ENCODE assay signal across 37 cellular contexts in genomic region chr14:25574949-25575348, GRCh38.
DNase-seq lines count a peak whose midpoint lies in the region; ATAC-seq, FAIRE-seq and TF ChIP-seq lines count a peak whose summit lies in the region.
"Had no signal": no experiment of that assay in that cellular context is flagged by ENCODE, and none has a peak within 500 bp of the region (broad histone marks: within the 10 kb centered on the region; RNA-seq: fewer than 3 reads in every experiment).

No MANE protein-coding gene starts in this region.

- no peaks in the 10 kb centered on the region for H3K27me3 Mint-ChIP-seq in GM23338 (ENCODE audit: insufficient read depth, low read depth, poor library complexity)
- H3K27me3 Mint-ChIP-seq: B cell; CD4-positive, alpha-beta memory T cell; CD4-positive, alpha-beta T cell; CD4-positive, CD25-positive, alpha-beta regulatory T cell; CD8-positive, alpha-beta memory T cell had no signal

- intact Hi-C loops in HepG2 (cut with micrococcal nuclease; ENCODE audit: unreplicated experiment) (no loop called here), right lobe of liver (cut with DNase I) (no loop called here), A673 (cut with micrococcal nuclease; ENCODE audit: unreplicated experiment) (no loop called here)

- ATAC-seq in HepG2 (no peak), right lobe of liver (no peak), GM23338 (no peak), HG03175 (IDR thresholded peaks at IDR 0.05; ENCODE audit: unreplicated experiment) (no peak)
- ATAC-seq: A549; CD8-positive, alpha-beta T cell had no signal

- H3K27me3 ChIP-seq in HepG2 (ENCODE audit: control insufficient read depth in 1 of 2, insufficient read depth in 2 of 2, low read length in 2 of 2): no peaks in the 10 kb centered on the region
- no peaks in the 10 kb centered on the region for H3K27me3 ChIP-seq in right lobe of liver
- H3K27me3 ChIP-seq in A673 (replicated peaks; ENCODE audit: insufficient read depth, low read depth, low read length, poor library complexity): no peaks in the 10 kb centered on the region
- H3K27me3 ChIP-seq in GM23338 (ENCODE audit: insufficient read depth): no peaks in the 10 kb centered on the region
- H3K27me3 ChIP-seq: BE2C; BLaER1; BLaER1 treated with 17β-estradiol and CSF1 and Interleukin-3, amounts not matched to agents 10 nM and 100 nM had no signal

- H3K27ac ChIP-seq in HepG2 (ENCODE audit: extremely low read length, insufficient read depth, low read length) (no peak overlapping the region), right lobe of liver (no peak overlapping the region), A673 (ENCODE audit: low read depth, low read length, poor library complexity, severe bottlenecking) (no peak overlapping the region), GM23338 (ENCODE audit: low read depth) (no peak overlapping the region), SK-N-MC (no peak overlapping the region)
- H3K27ac ChIP-seq: 22Rv1; A549; BLaER1; BLaER1 treated with 17β-estradiol and CSF1 and Interleukin-3, amounts not matched to agents 10 nM and 100 nM; C4-2B had no signal

- TF ChIP-seq RAD21 in HepG2 (CRISPR knock-in tag; IDR thresholded peaks at IDR 0.05): no peak

- H3K27ac Mint-ChIP-seq in GM23338: peak overlapping the region; percentile 6; the same call in 1 of the 2 replicates
- H3K27ac Mint-ChIP-seq: B cell; CD14-positive monocyte; CD4-positive, alpha-beta memory T cell; CD4-positive, alpha-beta T cell; CD4-positive, CD25-positive, alpha-beta regulatory T cell; CD8-positive, alpha-beta memory T cell; CD8-positive, alpha-beta T cell had no signal

- H3K79me2 ChIP-seq in HepG2 (ENCODE audit: insufficient read depth, low read length) (no peaks in the 10 kb centered on the region), GM23338 (replicated peaks; ENCODE audit: insufficient read depth) (no peaks in the 10 kb centered on the region)

- no peaks in the 10 kb centered on the region for H3K9me3 Mint-ChIP-seq in GM23338

- DNase-seq in HepG2 (ENCODE audit: low spot score): no peak
- DNase-seq in right lobe of liver: no peak
- DNase-seq in A673 (ENCODE audit: low spot score): peak; percentile 58
- DNase-seq in GM23338 (ENCODE audit: low spot score): no peak
- DNase-seq in SK-N-MC (ENCODE audit: low read depth, low spot score): peak; percentile 18
- no peak for DNase-seq in DMS 273 (lab: John Stamatoyannopoulos, UW; ENCODE audit: unreplicated experiment)
- no peak for DNase-seq in GM10248 (ENCODE audit: extremely low spot score)
- DNase-seq: 8988T; ACHN; AML-193; BE2C; C1 segment of cervical spinal cord; Caco-2; Calu3; CD4-positive, alpha-beta memory T cell; CD4-positive, alpha-beta T cell; CD4-positive, CD25-positive, alpha-beta regulatory T cell; CD8-positive, alpha-beta memory T cell; CD8-positive, alpha-beta T cell; COR-L47; DMS 273 treated with DMSO at 0.1 percent for 48 hours; DMS153; DMS53; DMS79; DMS79 treated with DMSO at 0.1 percent for 48 hours; DND-41; EL had no signal

- TF ChIP-seq POLR2A in HepG2 (IDR thresholded peaks at IDR 0.05; ENCODE audit: insufficient read depth in 1 of 2, low read depth in 2 of 2, low read length in 2 of 2): no peak
- no peak for TF ChIP-seq POLR2A in right lobe of liver (IDR thresholded peaks at IDR 0.05)

- peaks cover 27% of the 10 kb centered on the region for H3K4me1 Mint-ChIP-seq in GM23338
- H3K4me1 Mint-ChIP-seq: B cell; CD14-positive monocyte; CD4-positive, alpha-beta memory T cell; CD4-positive, CD25-positive, alpha-beta regulatory T cell; CD8-positive, alpha-beta memory T cell had no signal

- H3K9me3 ChIP-seq in HepG2 (ENCODE audit: low read length): peaks cover 96% of the 10 kb centered on the region
- H3K9me3 ChIP-seq in right lobe of liver: no peaks in the 10 kb centered on the region
- no peaks in the 10 kb centered on the region for H3K9me3 ChIP-seq in A673 (ENCODE audit: low read depth, low read length, poor library complexity, severe bottlenecking)
- no peaks in the 10 kb centered on the region for H3K9me3 ChIP-seq in SK-N-MC (ENCODE audit: low read depth, low read length)
- H3K9me3 ChIP-seq: BE2C, BLaER1, Caco-2 had no signal

- H3K4me2 ChIP-seq in HepG2 (ENCODE audit: low read depth, low read length): no peak overlapping the region
- no peak overlapping the region for H3K4me2 ChIP-seq in GM23338
- H3K4me2 ChIP-seq: A549; BLaER1; BLaER1 treated with 17β-estradiol and CSF1 and Interleukin-3, amounts not matched to agents 10 nM and 100 nM had no signal

- H2AFZ ChIP-seq in HepG2 (ENCODE audit: low read length) (no peak overlapping the region), GM23338 (no peak overlapping the region)

- H3K4me1 ChIP-seq in HepG2 (ENCODE audit: insufficient read depth, low read length) (no peaks in the 10 kb centered on the region), right lobe of liver (no peaks in the 10 kb centered on the region), A673 (ENCODE audit: insufficient read depth, low read length, poor library complexity, severe bottlenecking) (no peaks in the 10 kb centered on the region), GM23338 (ENCODE audit: insufficient read depth) (peaks cover 21% of the 10 kb centered on the region)
- H3K4me1 ChIP-seq: A549; BE2C; BLaER1; BLaER1 treated with 17β-estradiol and CSF1 and Interleukin-3, amounts not matched to agents 10 nM and 100 nM; Caco-2 had no signal

- no TSS peak for BruUV-seq in HepG2 (replicated peaks; lab: Mats Ljungman, UMichigan)
- BruUV-seq in A673 (replicated peaks; lab: Mats Ljungman, UMichigan): no TSS peak

- FAIRE-seq in HepG2 (lab: Jason Lieb, UNC): no peak
- FAIRE-seq: A204.1, A549, D721Med had no signal

- no peaks in the 10 kb centered on the region for H4K20me1 ChIP-seq in HepG2 (ENCODE audit: insufficient read depth, low read length)
- no peaks in the 10 kb centered on the region for H4K20me1 ChIP-seq in GM23338 (replicated peaks; ENCODE audit: insufficient read depth)
- H4K20me1 ChIP-seq: BLaER1; BLaER1 treated with 17β-estradiol and CSF1 and Interleukin-3, amounts not matched to agents 10 nM and 100 nM had no signal

- WGBS in HepG2 (ENCODE audit: low lambda C conversion rate): 2% methylated on average over 2 of the region's 2 CpGs
- 18% methylated on average over 2 of the region's 2 CpGs for WGBS in right lobe of liver (ENCODE audit: insufficient coverage, low coverage, low lambda C conversion rate, missing lambda C conversion rate)

- no peak overlapping the region for H3K4me3 Mint-ChIP-seq in GM23338
- H3K4me3 Mint-ChIP-seq: B cell; CD14-positive monocyte; CD4-positive, alpha-beta memory T cell; CD4-positive, alpha-beta T cell; CD4-positive, CD25-positive, alpha-beta regulatory T cell; CD8-positive, alpha-beta memory T cell; CD8-positive, alpha-beta T cell had no signal

- H3K4me3 ChIP-seq in HepG2 (replicated peaks in 1 of 3; ENCODE audit: insufficient read depth in 1 of 3, low read depth in 2 of 3, low read length in 3 of 3): no peak overlapping the region
- no peak overlapping the region for H3K4me3 ChIP-seq in right lobe of liver
- H3K4me3 ChIP-seq in A673 (ENCODE audit: low read depth, low read length, poor library complexity, severe bottlenecking): no peak overlapping the region
- H3K4me3 ChIP-seq in GM23338: no peak overlapping the region
- no peak overlapping the region for H3K4me3 ChIP-seq in SK-N-MC
- H3K4me3 ChIP-seq: A549; BLaER1; BLaER1 treated with 17β-estradiol and CSF1 and Interleukin-3, amounts not matched to agents 10 nM and 100 nM had no signal

- TF ChIP-seq EP300 in HepG2 (IDR thresholded peaks at IDR 0.05; ENCODE audit: low read depth in 2 of 2, low read length in 2 of 2) (no peak), HepG2 (CRISPR knock-in tag; IDR thresholded peaks at IDR 0.05; ENCODE audit: borderline replicate concordance) (no peak)

- no peaks in the 10 kb centered on the region for H3F3A ChIP-seq in GM23338 (replicated peaks; ENCODE audit: low read depth)

- in situ Hi-C loops in HepG2 (cut with HindIII; ENCODE audit: extremely low pct_ligation_motif_present, low pct_unique_long_range_greater_than_20kb): no loop called here

- H3K36me3 ChIP-seq in HepG2 (replicated peaks in 1 of 2; ENCODE audit: control insufficient read depth in 1 of 2, insufficient read depth in 2 of 2, low read length in 2 of 2) (no peaks in the 10 kb centered on the region), right lobe of liver (no peaks in the 10 kb centered on the region), A673 (ENCODE audit: insufficient read depth, low read length, poor library complexity, severe bottlenecking) (no peaks in the 10 kb centered on the region), GM23338 (ENCODE audit: insufficient read depth) (no peaks in the 10 kb centered on the region), SK-N-MC (ENCODE audit: insufficient read depth, low read length) (no peaks in the 10 kb centered on the region)
- H3K36me3 ChIP-seq: BE2C; BLaER1; BLaER1 treated with 17β-estradiol and CSF1 and Interleukin-3, amounts not matched to agents 10 nM and 100 nM had no signal

- CTCF ChIA-PET in HepG2 (lab: Yijun Ruan, JAX; ENCODE audit: low intra/inter-chr PET ratio, low total read pairs): no interaction called here
- CTCF ChIA-PET in A673 (lab: Charles Lee): no interaction called here
- CTCF ChIA-PET in GM10248 (lab: Yijun Ruan, JAX): interaction anchor here (1.4 kb wide), 1 partner anchor 10 kb away, joined by 6 read pairs; no protein-coding TSS in a partner anchor

- H3K36me3 Mint-ChIP-seq in GM23338 (ENCODE audit: low read depth): no peaks in the 10 kb centered on the region
- H3K36me3 Mint-ChIP-seq: CD14-positive monocyte; CD4-positive, alpha-beta memory T cell; CD4-positive, CD25-positive, alpha-beta regulatory T cell; CD8-positive, alpha-beta memory T cell; CD8-positive, alpha-beta T cell had no signal

- TF ChIP-seq CTCF in HepG2 (CRISPR knock-in tag; IDR thresholded peaks at IDR 0.05) (no peak), right lobe of liver (IDR thresholded peaks at IDR 0.05) (no peak), A673 (conservative IDR thresholded peaks at IDR 0.05; ENCODE audit: low read depth, low read length) (no peak), GM23338 (conservative IDR thresholded peaks at IDR 0.05; ENCODE audit: low read depth in 2 of 2) (no peak), GM10248 (IDR thresholded peaks at IDR 0.05; ENCODE audit: control extremely low read depth, extremely low read depth, low read depth, missing control alignments) (no peak)

- H3K9ac ChIP-seq in HepG2 (ENCODE audit: insufficient read depth, low read depth, low read length) (no peak overlapping the region), SK-N-MC (ENCODE audit: insufficient read length) (no peak overlapping the region)
- H3K9ac ChIP-seq: BLaER1; BLaER1 treated with 17β-estradiol and CSF1 and Interleukin-3, amounts not matched to agents 10 nM and 100 nM had no signal

- POLR2A ChIA-PET in HepG2 (lab: Yijun Ruan, JAX) (no interaction called here), A673 (lab: Charles Lee; ENCODE audit: low non-redundant PET) (interaction anchor here (0.5 kb wide), 1 partner anchor 9 kb away, joined by 4 read pairs; no protein-coding TSS in a partner anchor), GM10248 (lab: Yijun Ruan, JAX) (no interaction called here)

- 0 out of 2 replicates have a peak, but pooled peaks cover 6% of the 10 kb centered on the region for H3K9me2 ChIP-seq in GM23338 (ENCODE audit: insufficient read depth)

TF ChIP-seq in HepG2, 621 proteins besides CTCF, POLR2A, EP300 and RAD21 (continues in another document):
- no peak for TF ChIP-seq MXD4 (CRISPR knock-in tag; IDR thresholded peaks at IDR 0.05)

Comparison
In these comparisons a context has a peak if more than half of its experiments do, and no peak if none do; other contexts are left out.
1. DNase-seq: peak in A673 (single experiment) and SK-N-MC (single experiment); none in HepG2 (single experiment), right lobe of liver (0 of 3), GM23338 (single experiment), DMS 273 (single experiment) and GM10248 (single experiment).